Comparison of ENCODE assay signal across 17 cellular contexts in genomic region chr2:4995466-4995865, GRCh38.
A peak's percentile ranks its signal among the peaks of the same experiment; 100 is the strongest.
DNase-seq lines count a peak whose midpoint lies in the region; FAIRE-seq and TF ChIP-seq lines count a peak whose summit lies in the region.
"Had no signal": no experiment of that assay in that cellular context is flagged by ENCODE, and none has a peak within 500 bp of the region (broad histone marks: within the 10 kb centered on the region; RNA-seq: fewer than 3 reads in every experiment).

No MANE protein-coding gene starts in this region.

- no peaks in the 10 kb centered on the region for H3K27me3 Mint-ChIP-seq in neural progenitor cell (ENCODE audit: insufficient read depth, low read depth)
- no peaks in the 10 kb centered on the region for H3K27me3 Mint-ChIP-seq in activated CD4-positive, alpha-beta T cell treated with anti-CD3 and anti-CD28 coated beads, Interleukin-2, amount 10 ng/mL, durations not matched to agents 24 days and 14 days

- CTCF ChIA-PET in H1 (lab: Charles Lee; ENCODE audit: partially characterized antibody) = interaction anchor here (1.6 to 2.7 kb wide), 2 partner anchors 240 to 370 kb away, joined by 4 to 6 read pairs; no protein-coding TSS in a partner anchor

- H3K27ac ChIP-seq in H1 (ENCODE audit: low read depth, low read length) (no peak overlapping the region), neural progenitor cell (no peak overlapping the region)

- H3K56ac ChIP-seq in H1 (replicated peaks; ENCODE audit: insufficient read length, low read depth, low read length) = no peak overlapping the region

- H3K4me1 ChIP-seq in H1 (replicated peaks in 1 of 4; ENCODE audit: control insufficient read depth in 3 of 4, insufficient read depth in 4 of 4, low read length in 3 of 4) = no peaks in the 10 kb centered on the region
- peaks cover 6% of the 10 kb centered on the region for H3K4me1 ChIP-seq in neural progenitor cell

- TF ChIP-seq CTCF in NB4 (IDR thresholded peaks at IDR 0.05; ENCODE audit: low read depth, low read length) = no peak
- peak in 2 of 3 experiments; percentile 4 to 24; a peak in 1 of 4 replicates for TF ChIP-seq CTCF in H1 (IDR thresholded peaks at IDR 0.05; ENCODE audit: control extremely low read depth in 1 of 3, insufficient read depth in 1 of 3, low read depth in 1 of 3, low read length in 3 of 3)
- no peak for TF ChIP-seq CTCF in neural progenitor cell (IDR thresholded peaks at IDR 0.05)

- no peak overlapping the region for H2BK15ac ChIP-seq in H1 (ENCODE audit: low read length)

- intact Hi-C loops in activated CD4-positive, alpha-beta T cell treated with anti-CD3 and anti-CD28 coated beads, Interleukin-2, amount 10 ng/mL, durations not matched to agents 24 days and 14 days (cut with micrococcal nuclease) = no loop called here

- no peak overlapping the region for H2BK5ac ChIP-seq in H1 (ENCODE audit: low read depth, low read length)

- no peak overlapping the region for H3K4ac ChIP-seq in H1 (replicated peaks; ENCODE audit: insufficient read length, low read depth, low read length)

- H2BK12ac ChIP-seq in H1 (ENCODE audit: low read depth, low read length) = no peak overlapping the region

- POLR2A ChIA-PET in H1 (lab: Charles Lee; ENCODE audit: partially characterized antibody) = no interaction called here

- H3K4me3 ChIP-seq in NB4 (ENCODE audit: low read depth, low read length) (no peak overlapping the region), H1 (ENCODE audit: extremely low read depth in 1 of 4, insufficient read depth in 2 of 4, low read depth in 3 of 4, low read length in 4 of 4) (no peak overlapping the region; a peak in 1 of 8 replicates), neural progenitor cell (no peak overlapping the region)
- H3K4me3 ChIP-seq: GM12878 had no signal

- H3K23me2 ChIP-seq in H1 (ENCODE audit: low read depth, low read length) = no peaks in the 10 kb centered on the region

- H3K36me3 Mint-ChIP-seq in neural progenitor cell = no peaks in the 10 kb centered on the region
- no peaks in the 10 kb centered on the region for H3K36me3 Mint-ChIP-seq in activated CD4-positive, alpha-beta T cell treated with anti-CD3 and anti-CD28 coated beads, Interleukin-2, amount 10 ng/mL, durations not matched to agents 24 days and 14 days (ENCODE audit: low read depth)
- H3K36me3 Mint-ChIP-seq: CD14-positive monocyte had no signal

- TF ChIP-seq EP300 in H1 (IDR thresholded peaks at IDR 0.05; ENCODE audit: borderline replicate concordance in 1 of 2, low read depth in 2 of 2, low read length in 2 of 2) = no peak

- no peaks in the 10 kb centered on the region for H3K79me1 ChIP-seq in H1 (ENCODE audit: low read depth, low read length)

- 62% methylated on average over 5 of the region's 5 CpGs; no CpG with 5 or more reads in 1 of the 2 experiments for WGBS in H1 (ENCODE audit: extremely low coverage in 1 of 2, insufficient coverage in 1 of 2, insufficient read length in 1 of 2, insufficient replicate concordance in 2 of 2, low coverage in 1 of 2, low lambda C conversion rate in 2 of 2, missing lambda C conversion rate in 1 of 2), 2 experiments

- peak; percentile 46 to 50; a peak in 3 of 4 replicates for TF ChIP-seq RAD21 in H1 (IDR thresholded peaks at IDR 0.05 in 1 of 2, conservative IDR thresholded peaks at IDR 0.05 in 1 of 2; ENCODE audit: low read depth in 2 of 2, low read length in 2 of 2)

- H3K14ac ChIP-seq in H1 (ENCODE audit: insufficient read length) = no peak overlapping the region

- H3K4me2 ChIP-seq in H1 (ENCODE audit: insufficient read depth in 1 of 2, low read depth in 2 of 2, low read length in 2 of 2) (no peak overlapping the region), neural progenitor cell (no peak overlapping the region)
- H3K4me2 ChIP-seq: SK-N-SH had no signal

- H2AK5ac ChIP-seq in H1 (ENCODE audit: low read depth, low read length) = no peak overlapping the region

- DNase-seq in NCI-H526 (lab: John Stamatoyannopoulos, UW) (peak; percentile 8 to 26), NCI-H526 treated with DMSO at 0.1 percent for 48 hours (lab: John Stamatoyannopoulos, UW) (no peak), NB4 (ENCODE audit: low read depth) (peak; percentile 7), H1 (ENCODE audit: low read depth in 1 of 2, low spot score in 2 of 2) (no peak), neural progenitor cell (ENCODE audit: low spot score) (peak; percentile 17), Ammon's horn (ENCODE audit: low spot score) (no peak), NCI-H345 treated with DMSO at 0.1 percent for 48 hours (lab: John Stamatoyannopoulos, UW; ENCODE audit: unreplicated experiment) (no peak)
- DNase-seq in activated CD4-positive, alpha-beta T cell treated with anti-CD3 and anti-CD28 coated beads, Interleukin-2, amount 10 ng/mL, durations not matched to agents 24 days and 14 days = no peak
- DNase-seq: Kasumi-1, NCI-H1436, NCI-H2081 treated with DMSO at 0.1 percent for 48 hours, SK-N-SH, T-helper 1 cell had no signal

- H4K91ac ChIP-seq in H1 (replicated peaks; ENCODE audit: insufficient read length, low read length) = no peak overlapping the region

- H3K9ac ChIP-seq in H1 (replicated peaks in 1 of 4; ENCODE audit: extremely low read depth in 1 of 4, low read depth in 3 of 4, low read length in 3 of 4) (no peak overlapping the region), neural progenitor cell (no peak overlapping the region)
- H3K9ac ChIP-seq: SK-N-SH had no signal

- no peak overlapping the region for H3K4me3 Mint-ChIP-seq in neural progenitor cell
- no peak overlapping the region for H3K4me3 Mint-ChIP-seq in activated CD4-positive, alpha-beta T cell treated with anti-CD3 and anti-CD28 coated beads, Interleukin-2, amount 10 ng/mL, durations not matched to agents 24 days and 14 days
- H3K4me3 Mint-ChIP-seq: CD14-positive monocyte had no signal

- no peak overlapping the region for H3K27ac Mint-ChIP-seq in neural progenitor cell
- no peak overlapping the region for H3K27ac Mint-ChIP-seq in activated CD4-positive, alpha-beta T cell treated with anti-CD3 and anti-CD28 coated beads, Interleukin-2, amount 10 ng/mL, durations not matched to agents 24 days and 14 days
- H3K27ac Mint-ChIP-seq: CD14-positive monocyte had no signal

- FAIRE-seq in H1 (lab: Jason Lieb, UNC) = peak; percentile 24
- FAIRE-seq: A204.1, GM12878, GM19239 had no signal

- peaks cover 0 to 1% (median 0%) of the 10 kb centered on the region in 4 experiments; a peak in 1 of 7 replicates for H3K27me3 ChIP-seq in H1 (replicated peaks in 1 of 4; ENCODE audit: control insufficient read depth in 3 of 4, extremely low read depth in 1 of 4, insufficient read depth in 3 of 4, low read length in 3 of 4)
- H3K27me3 ChIP-seq in neural progenitor cell = no peaks in the 10 kb centered on the region

- peaks cover 2% of the 10 kb centered on the region for H3K9me3 Mint-ChIP-seq in neural progenitor cell
- H3K9me3 Mint-ChIP-seq in activated CD4-positive, alpha-beta T cell treated with anti-CD3 and anti-CD28 coated beads, Interleukin-2, amount 10 ng/mL, durations not matched to agents 24 days and 14 days = no peaks in the 10 kb centered on the region

- peak overlapping the region; percentile 40; the same call in 1 of the 2 replicates for H3K18ac ChIP-seq in H1 (ENCODE audit: extremely low read depth, low read length)

- no peaks in the 10 kb centered on the region for H3K36me3 ChIP-seq in H1 (ENCODE audit: control insufficient read depth in 2 of 4, insufficient read depth in 4 of 4, low read length in 3 of 4)
- no peaks in the 10 kb centered on the region for H3K36me3 ChIP-seq in neural progenitor cell

- no peak overlapping the region for H2BK120ac ChIP-seq in H1 (replicated peaks; ENCODE audit: low read depth, low read length)

- no peak for TF ChIP-seq POLR2A in NB4 (IDR thresholded peaks at IDR 0.05; ENCODE audit: extremely low read depth, insufficient read length)
- no peak for TF ChIP-seq POLR2A in H1 (IDR thresholded peaks at IDR 0.05; ENCODE audit: control extremely low read depth in 1 of 2, low read depth in 2 of 2, low read length in 2 of 2)

- H2AFZ ChIP-seq in H1 (ENCODE audit: low read length) (no peak overlapping the region), neural progenitor cell (replicated peaks) (no peak overlapping the region)

- H3K23ac ChIP-seq in H1 (ENCODE audit: insufficient read length) = no peak overlapping the region

- H3K79me2 ChIP-seq in H1 (ENCODE audit: control insufficient read depth in 1 of 2, insufficient read depth in 2 of 2, low read length in 2 of 2) = no peaks in the 10 kb centered on the region
- H3K79me2 ChIP-seq in neural progenitor cell (ENCODE audit: low read depth) = no peaks in the 10 kb centered on the region

- H4K8ac ChIP-seq in H1 (ENCODE audit: extremely low read depth, insufficient read depth, low read length) = no peak overlapping the region

- peaks cover 9% of the 10 kb centered on the region for H3F3A ChIP-seq in neural progenitor cell (ENCODE audit: low read depth)

- no peaks in the 10 kb centered on the region for H3K9me3 ChIP-seq in H1 (ENCODE audit: insufficient read depth in 2 of 2, low read depth in 1 of 2, low read length in 1 of 2)
- H3K9me3 ChIP-seq in neural progenitor cell (ENCODE audit: low read depth) = no peaks in the 10 kb centered on the region
- H3K9me3 ChIP-seq: SK-N-SH had no signal

- H2BK20ac ChIP-seq in H1 (ENCODE audit: low read length) = no peak overlapping the region; the same call in 1 of the 2 replicates

- no peaks in the 10 kb centered on the region for H3K4me1 Mint-ChIP-seq in neural progenitor cell
- no peaks in the 10 kb centered on the region for H3K4me1 Mint-ChIP-seq in activated CD4-positive, alpha-beta T cell treated with anti-CD3 and anti-CD28 coated beads, Interleukin-2, amount 10 ng/mL, durations not matched to agents 24 days and 14 days
- H3K4me1 Mint-ChIP-seq: CD14-positive monocyte had no signal

- H4K20me1 ChIP-seq in H1 (replicated peaks in 1 of 2; ENCODE audit: control insufficient read depth in 1 of 2, insufficient read depth in 2 of 2, low read length in 2 of 2) (no peaks in the 10 kb centered on the region), neural progenitor cell (ENCODE audit: low read depth) (no peaks in the 10 kb centered on the region)

- no peak overlapping the region for H4K5ac ChIP-seq in H1 (ENCODE audit: insufficient read length, low read depth, low read length)

TF ChIP-seq in H1, 55 proteins besides CTCF, POLR2A, EP300 and RAD21:
- no peak for TF ChIP-seq CEBPB (IDR thresholded peaks at IDR 0.05; ENCODE audit: low read depth, low read length)
- 0 out of 2 replicates have a peak, but pooled peaks have one; percentile 34 for TF ChIP-seq TCF12 (IDR thresholded peaks at IDR 0.05; ENCODE audit: low read depth, low read length)
- TF ChIP-seq POU5F1 (IDR thresholded peaks at IDR 0.05; ENCODE audit: low read depth, low read length) = 0 out of 2 replicates have a peak, but pooled peaks have one; percentile 13

Comparison
In these comparisons a context has a peak if more than half of its experiments do, and no peak if none do; other contexts are left out.
1. DNase-seq: peak in NCI-H526 (2 of 2), NB4 (single experiment) and neural progenitor cell (single experiment); none in NCI-H526 treated with DMSO at 0.1 percent for 48 hours (single experiment), H1 (0 of 2), activated CD4-positive, alpha-beta T cell treated with anti-CD3 and anti-CD28 coated beads, Interleukin-2, amount 10 ng/mL, durations not matched to agents 24 days and 14 days (single experiment), Ammon's horn (single experiment) and NCI-H345 treated with DMSO at 0.1 percent for 48 hours (single experiment).
2. CTCF ChIP-seq: peak in H1 (2 of 3); none in NB4 (single experiment) and neural progenitor cell (single experiment).